ENCODE assay signal across 37 cellular contexts in genomic region chr9:100485196-100485595, GRCh38. TPM values are rescaled to one million over a fixed set of nuclear protein-coding genes. Genes with fewer than 3 reads are reported as not detected.
"Had no signal": no experiment of that assay in that cellular context is flagged by ENCODE, and none has a peak within 500 bp of the region (broad histone marks: within the 10 kb centered on the region; RNA-seq: fewer than 3 reads in every experiment).

No MANE protein-coding gene starts in this region.

- H3K27me3 Mint-ChIP-seq: activated naive CD4-positive, alpha-beta T cell treated with anti-CD3 and anti-CD28 coated beads, Interleukin-2, amount 50 U/mL, for 24 hours; brain; central memory CD8-positive, alpha-beta T cell had no signal

- H3K4me1 ChIP-seq: ascending aorta had no signal

- H3K27me3 ChIP-seq: ascending aorta, cardiac muscle cell had no signal

- ATAC-seq: activated CD8-positive, alpha-beta T cell treated with anti-CD3 and anti-CD28 coated beads for 36 hours; activated naive CD8-positive, alpha-beta T cell treated with anti-CD3 and anti-CD28 coated beads, Interleukin-2, amount 50 U/mL, for 24 hours had no signal

- H3K27ac ChIP-seq: ascending aorta, cardiac muscle cell, VCaP had no signal

- H3K4me3 ChIP-seq: ascending aorta, cardiac muscle cell had no signal

- H3K4me3 Mint-ChIP-seq: activated B cell treated with CpG ODN at 0.5 μM for 24 hours; activated CD4-positive, alpha-beta memory T cell treated with anti-CD3 and anti-CD28 coated beads for 36 hours; activated CD4-positive, alpha-beta T cell treated with anti-CD3 and anti-CD28 coated beads, Interleukin-2, amount 10 ng/mL, durations not matched to agents 24 days and 14 days; activated CD8-positive, alpha-beta T cell treated with anti-CD3 and anti-CD28 coated beads for 36 hours; activated naive CD4-positive, alpha-beta T cell treated with anti-CD3 and anti-CD28 coated beads, Interleukin-2, amount 10 ng/mL, durations not matched to agents 7 days and 5 days; activated naive CD4-positive, alpha-beta T cell treated with anti-CD3 and anti-CD28 coated beads, Interleukin-2, amount 50 U/mL, for 24 hours; activated naive CD8-positive, alpha-beta T cell; activated naive CD8-positive, alpha-beta T cell treated with anti-CD3 and anti-CD28 coated beads, Interleukin-2, amount 10 ng/mL, durations not matched to agents 7 days and 5 days; activated naive CD8-positive, alpha-beta T cell treated with anti-CD3 and anti-CD28 coated beads, Interleukin-2, amount 50 U/mL, for 24 hours; brain; central memory CD8-positive, alpha-beta T cell; T-helper 1 cell treated with Interleukin-12 subunit alpha and Interleukin-12 subunit beta and Interleukin-4 antibody, amounts not matched to agents 30 μg/mL and 1 μg/mL, for 36 hours; T-helper 2 cell treated with Interferon-gamma antibody and Interleukin-4, amounts not matched to agents 5 μg/mL and 100 μg/mL, for 36 hours had no signal

- H3K4me1 Mint-ChIP-seq: activated B cell treated with CpG ODN at 0.5 μM for 24 hours; activated CD4-positive, alpha-beta T cell treated with anti-CD3 and anti-CD28 coated beads, Interleukin-2, amount 10 ng/mL, durations not matched to agents 24 days and 14 days; activated naive CD4-positive, alpha-beta T cell treated with anti-CD3 and anti-CD28 coated beads, Interleukin-2, amount 10 ng/mL, durations not matched to agents 7 days and 5 days; activated naive CD4-positive, alpha-beta T cell treated with anti-CD3 and anti-CD28 coated beads, Interleukin-2, amount 50 U/mL, for 24 hours; activated naive CD8-positive, alpha-beta T cell treated with anti-CD3 and anti-CD28 coated beads, Interleukin-2, amount 10 ng/mL, durations not matched to agents 7 days and 5 days; activated naive CD8-positive, alpha-beta T cell treated with anti-CD3 and anti-CD28 coated beads, Interleukin-2, amount 50 U/mL, for 24 hours; central memory CD8-positive, alpha-beta T cell had no signal

- H3K36me3 Mint-ChIP-seq: activated CD4-positive, alpha-beta memory T cell treated with anti-CD3 and anti-CD28 coated beads for 36 hours; activated naive CD4-positive, alpha-beta T cell treated with anti-CD3 and anti-CD28 coated beads, Interleukin-2, amount 10 ng/mL, durations not matched to agents 7 days and 5 days; activated naive CD8-positive, alpha-beta T cell treated with anti-CD3 and anti-CD28 coated beads, Interleukin-2, amount 10 ng/mL, durations not matched to agents 7 days and 5 days had no signal

- DNase-seq: activated B cell treated with CpG ODN at 0.5 μM for 24 hours; activated CD4-positive, alpha-beta memory T cell treated with anti-CD3 and anti-CD28 coated beads for 36 hours; activated CD4-positive, alpha-beta T cell treated with anti-CD3 and anti-CD28 coated beads for 4 hours; activated CD4-positive, alpha-beta T cell treated with anti-CD3 and anti-CD28 coated beads, Interleukin-2, amount 10 ng/mL, durations not matched to agents 24 days and 14 days; activated CD4-positive, alpha-beta T cell treated with anti-CD3 and anti-CD28 coated beads, Interleukin-2, amount 50 U/mL, for 1 hour; activated CD4-positive, alpha-beta T cell treated with anti-CD3 and anti-CD28 coated beads, Interleukin-2, amount 50 U/mL, for 4 hours; activated CD4-positive, CD25-positive, alpha-beta regulatory T cell treated with anti-CD3 and anti-CD28 coated beads, Interleukin-2, amount 50 U/mL, for 72 hours; activated CD8-positive, alpha-beta memory T cell treated with anti-CD3 and anti-CD28 coated beads, Interleukin-2, amount 50 U/mL, for 4 hours; activated CD8-positive, alpha-beta T cell treated with anti-CD3 and anti-CD28 coated beads for 36 hours; activated effector memory CD4-positive, alpha-beta T cell treated with Interleukin-2 at 50 U/mL for 16 hours; activated gamma-delta T cell; activated naive CD4-positive, alpha-beta T cell treated with anti-CD3 and anti-CD28 coated beads, Interleukin-2, amount 10 ng/mL, durations not matched to agents 7 days and 5 days; activated naive CD4-positive, alpha-beta T cell treated with Interleukin-2 at 50 U/mL for 16 hours; activated naive CD8-positive, alpha-beta T cell treated with anti-CD3 and anti-CD28 coated beads, Interleukin-2, amount 10 ng/mL, durations not matched to agents 7 days and 5 days; activated naive CD8-positive, alpha-beta T cell treated with anti-CD3 and anti-CD28 coated beads, Interleukin-2, amount 50 U/mL, for 24 hours; activated T-cell treated with anti-CD3 and anti-CD28 coated beads for 4 hours; activated T-cell treated with anti-CD3 and anti-CD28 coated beads, Interleukin-2, amount 50 U/mL, for 1 hour; activated T-cell treated with anti-CD3 and anti-CD28 coated beads, Interleukin-2, amount 50 U/mL, for 48 hours; amygdala; anterior cingulate cortex; caudate nucleus; cerebellar nuclear complex; T-helper 1 cell; T-helper 2 cell; T-helper 9 cell had no signal

- H3K9me3 ChIP-seq: ascending aorta had no signal

- H3K36me3 ChIP-seq: ascending aorta, cardiac muscle cell had no signal

- FAIRE-seq: bronchial epithelial cell, TTC549 had no signal

- H3K9me3 Mint-ChIP-seq: activated B cell treated with CpG ODN at 0.5 μM for 24 hours; activated CD4-positive, alpha-beta memory T cell treated with anti-CD3 and anti-CD28 coated beads for 36 hours; activated CD4-positive, alpha-beta T cell treated with anti-CD3 and anti-CD28 coated beads, Interleukin-2, amount 10 ng/mL, durations not matched to agents 24 days and 14 days; activated CD8-positive, alpha-beta T cell treated with anti-CD3 and anti-CD28 coated beads for 36 hours; activated naive CD4-positive, alpha-beta T cell treated with anti-CD3 and anti-CD28 coated beads, Interleukin-2, amount 10 ng/mL, durations not matched to agents 7 days and 5 days; activated naive CD4-positive, alpha-beta T cell treated with anti-CD3 and anti-CD28 coated beads, Interleukin-2, amount 50 U/mL, for 24 hours; activated naive CD8-positive, alpha-beta T cell treated with anti-CD3 and anti-CD28 coated beads, Interleukin-2, amount 10 ng/mL, durations not matched to agents 7 days and 5 days; activated naive CD8-positive, alpha-beta T cell treated with anti-CD3 and anti-CD28 coated beads, Interleukin-2, amount 50 U/mL, for 24 hours; activated T-helper 2 cell treated with anti-CD3 and anti-CD28 coated beads, Interferon-gamma antibody, Interleukin-2, Interleukin-4, amounts not matched to agents 10 μg/mL and 5 μg/mL and 100 μg/mL, durations not matched to agents 14 hours and 24 hours and 36 hours; central memory CD8-positive, alpha-beta T cell; T-helper 1 cell treated with Interleukin-12 subunit alpha and Interleukin-12 subunit beta and Interleukin-4 antibody, amounts not matched to agents 30 μg/mL and 1 μg/mL, for 36 hours; T-helper 2 cell treated with Interferon-gamma antibody and Interleukin-4, amounts not matched to agents 5 μg/mL and 100 μg/mL, for 36 hours had no signal

RNA-seq across cellular contexts. Expression of gene TMEFF1, which starts 12.2 kb away (rescaled TPM):
- total RNA-seq: activated B cell treated with CpG ODN at 0.5 μM for 24 hours, ascending aorta had no signal
